Comparison of ENCODE assay signal across 25 cellular contexts in the genomic region with DNA sequence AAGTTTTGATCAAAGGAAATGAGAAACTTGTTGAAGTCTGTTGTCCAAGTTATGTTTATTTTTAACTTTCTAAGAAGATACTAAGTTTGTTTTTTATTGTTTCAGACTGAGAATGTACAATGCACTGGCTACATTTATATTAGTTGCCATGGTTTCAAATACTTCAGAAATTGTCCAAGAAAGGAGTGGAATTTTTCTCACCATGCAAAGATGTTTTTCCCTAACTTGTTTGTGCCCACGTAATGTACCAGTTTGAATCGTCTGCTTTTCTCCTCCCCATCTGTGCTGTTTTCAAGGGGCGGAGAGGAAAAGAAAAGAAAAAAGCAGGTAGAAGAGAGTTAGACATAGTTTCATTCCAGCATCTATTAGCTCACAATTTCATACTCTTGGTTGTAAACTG.
"Had no signal": no experiment of that assay in that cellular context is flagged by ENCODE, and none has a peak within 500 bp of the region (broad histone marks: within the 10 kb centered on the region; RNA-seq: fewer than 3 reads in every experiment).

No MANE protein-coding gene starts in this region.

- H3K27ac Mint-ChIP-seq: naive thymus-derived CD4-positive, alpha-beta T cell; natural killer cell; nephron; neural progenitor cell; progenitor cell of endocrine pancreas; stimulated activated effector memory CD8-positive, alpha-beta T cell treated with anti-CD3 and anti-CD28 coated beads, Interleukin-12 subunit alpha, Interleukin-12 subunit beta, amount 100 ng/mL, for 72 hours; stimulated activated naive CD8-positive, alpha-beta T cell treated with anti-CD3 and anti-CD28 coated beads, Interleukin-15, amount 100 ng/mL, for 72 hours had no signal

- H3K4me1 Mint-ChIP-seq: natural killer cell; nephron; neural progenitor cell; stimulated activated effector memory CD8-positive, alpha-beta T cell treated with anti-CD3 and anti-CD28 coated beads, Interleukin-12 subunit alpha, Interleukin-12 subunit beta, amount 100 ng/mL, for 72 hours; stimulated activated naive CD8-positive, alpha-beta T cell treated with anti-CD3 and anti-CD28 coated beads, Interleukin-15, amount 100 ng/mL, for 72 hours had no signal

- H3K4me3 Mint-ChIP-seq: naive thymus-derived CD4-positive, alpha-beta T cell; natural killer cell; nephron; neural progenitor cell; stimulated activated effector memory CD8-positive, alpha-beta T cell treated with anti-CD3 and anti-CD28 coated beads, Interleukin-12 subunit alpha, Interleukin-12 subunit beta, amount 100 ng/mL, for 72 hours; stimulated activated naive CD8-positive, alpha-beta T cell treated with anti-CD3 and anti-CD28 coated beads, Interleukin-15, amount 100 ng/mL, for 72 hours had no signal

- ATAC-seq: naive thymus-derived CD4-positive, alpha-beta T cell; natural killer cell; psoas muscle; right cardiac atrium; right lobe of liver; stimulated activated effector memory CD8-positive, alpha-beta T cell treated with anti-CD3 and anti-CD28 coated beads, Interleukin-12 subunit alpha, Interleukin-12 subunit beta, amount 100 ng/mL, for 72 hours; stimulated activated naive CD8-positive, alpha-beta T cell treated with anti-CD3 and anti-CD28 coated beads, Interleukin-15, amount 100 ng/mL, for 72 hours; stimulated activated naive CD8-positive, alpha-beta T cell treated with anti-CD3 and anti-CD28 coated beads, Interleukin-15, Interleukin-2, amounts not matched to agents 100 U/mL and 50 U/mL, for 24 hours had no signal

- H3K36me3 Mint-ChIP-seq: naive thymus-derived CD4-positive, alpha-beta T cell; neural progenitor cell; stimulated activated effector memory CD8-positive, alpha-beta T cell treated with anti-CD3 and anti-CD28 coated beads, Interleukin-12 subunit alpha, Interleukin-12 subunit beta, amount 100 ng/mL, for 72 hours had no signal

- DNase-seq: naive thymus-derived CD4-positive, alpha-beta T cell; natural killer cell; occipital lobe; ovary; posterior cingulate gyrus; psoas muscle; right cardiac atrium; right lobe of liver; sigmoid colon; small intestine; stimulated activated CD4-positive, alpha-beta T cell treated with anti-CD3 and anti-CD28 coated beads, Interleukin-15, amount 100 ng/mL, for 24 hours; stimulated activated CD4-positive, alpha-beta T cell treated with anti-CD3 and anti-CD28 coated beads, Interleukin-2, amount 100 ng/mL, for 24 hours; stimulated activated CD4-positive, alpha-beta T cell treated with anti-CD3 and anti-CD28 coated beads, Interleukin-2, amount 100 ng/mL, for 48 hours; stimulated activated CD4-positive, alpha-beta T cell treated with anti-CD3 and anti-CD28 coated beads, Interleukin-4, amount 100 ng/mL, for 24 hours; stimulated activated naive CD4-positive, alpha-beta T cell; stimulated activated naive CD8-positive, alpha-beta T cell treated with anti-CD3 and anti-CD28 coated beads, Interleukin-15, amount 100 ng/mL, for 72 hours; stimulated activated naive CD8-positive, alpha-beta T cell treated with anti-CD3 and anti-CD28 coated beads, Interleukin-15, Interleukin-2, amounts not matched to agents 100 U/mL and 50 U/mL, for 24 hours; substantia nigra; thyroid gland; trophoblast cell; upper lobe of left lung had no signal

- H3K27me3 Mint-ChIP-seq: naive thymus-derived CD4-positive, alpha-beta T cell; progenitor cell of endocrine pancreas; stimulated activated naive CD8-positive, alpha-beta T cell treated with anti-CD3 and anti-CD28 coated beads, Interleukin-15, amount 100 ng/mL, for 72 hours had no signal
